14 cellular contexts compared by ENCODE assay signal in genomic region chr15:63968700-63969099, GRCh38.
DNase-seq lines count a peak whose midpoint lies in the region; ATAC-seq and TF ChIP-seq lines count a peak whose summit lies in the region.
"Had no signal": no experiment of that assay in that cellular context is flagged by ENCODE, and none has a peak within 500 bp of the region (broad histone marks: within the 10 kb centered on the region; RNA-seq: fewer than 3 reads in every experiment).

No MANE protein-coding gene starts in this region.

- H3K9me3 Mint-ChIP-seq in activated CD4-positive, alpha-beta memory T cell treated with anti-CD3 and anti-CD28 coated beads for 36 hours, result peaks cover 15% of the 10 kb centered on the region
- no peaks in the 10 kb centered on the region for H3K9me3 Mint-ChIP-seq in activated CD4-positive, alpha-beta memory T cell treated with anti-CD3 and anti-CD28 coated beads, Interleukin-2, amount 10 ng/mL, durations not matched to agents 7 days and 5 days

- peaks cover 14 to 24% of the 10 kb centered on the region in 2 donors for H3K4me1 ChIP-seq in left lung

- H3K27ac ChIP-seq in left lung (peak overlapping the region; percentile 7 to 61), substantia nigra (ENCODE audit: low read depth, low read length, poor library complexity, severe bottlenecking) (peak overlapping the region; percentile 30)

- intact Hi-C loops in activated CD4-positive, alpha-beta memory T cell treated with anti-CD3 and anti-CD28 coated beads for 36 hours (cut with micrococcal nuclease), result no loop called here
- intact Hi-C loops in left lung (cut with DNase I), result no loop called here

- ATAC-seq in left lung, result no peak
- ATAC-seq: activated CD4-positive, CD25-positive, alpha-beta regulatory T cell treated with anti-CD3 and anti-CD28 coated beads, Interleukin-2, amount 50 U/mL, for 24 hours had no signal

- H3K27me3 ChIP-seq in left lung, result no peaks in the 10 kb centered on the region

- CTCF ChIA-PET in activated CD4-positive, alpha-beta memory T cell treated with anti-CD3 and anti-CD28 coated beads for 36 hours (lab: Charles Lee), result interaction anchor here (1.4 to 4.7 kb wide), 2 partner anchors 23 to 78 kb away, joined by 4 to 26 read pairs; no protein-coding TSS in a partner anchor
- CTCF ChIA-PET in activated CD4-positive, alpha-beta memory T cell treated with anti-CD3 and anti-CD28 coated beads, Interleukin-2, amount 10 ng/mL, durations not matched to agents 7 days and 5 days (lab: Charles Lee), result interaction anchor here (1.4 to 5.1 kb wide), 2 partner anchors 23 to 217 kb away, joined by 5 to 32 read pairs; no protein-coding TSS in a partner anchor

- in situ Hi-C loops in SK-MEL-5 (cut with HindIII; ENCODE audit: low pct_unique_long_range_greater_than_20kb, low sequenced_read_pairs), result no loop called here

- no peaks in the 10 kb centered on the region for H3K9me3 ChIP-seq in left lung

- peaks cover 0 to 13% of the 10 kb centered on the region in 2 donors for H3K36me3 ChIP-seq in left lung

- TF ChIP-seq CTCF in left lung (IDR thresholded peaks at IDR 0.05), result no peak

- H3K27ac Mint-ChIP-seq in activated CD4-positive, alpha-beta memory T cell treated with anti-CD3 and anti-CD28 coated beads for 36 hours, result peak overlapping the region; percentile 49
- H3K27ac Mint-ChIP-seq in activated CD4-positive, alpha-beta memory T cell treated with anti-CD3 and anti-CD28 coated beads, Interleukin-2, amount 10 ng/mL, durations not matched to agents 7 days and 5 days, result no peak overlapping the region
- H3K27ac Mint-ChIP-seq: activated T-helper 2 cell treated with anti-CD3 and anti-CD28 coated beads, Interferon-gamma antibody, Interleukin-2, Interleukin-4, amounts not matched to agents 10 μg/mL and 5 μg/mL and 100 μg/mL, durations not matched to agents 14 hours and 24 hours and 36 hours; nephron progenitor cell had no signal

- no peak overlapping the region for H3K4me3 ChIP-seq in left lung

- H3K4me3 Mint-ChIP-seq in activated CD4-positive, alpha-beta memory T cell treated with anti-CD3 and anti-CD28 coated beads for 36 hours, result no peak overlapping the region
- no peak overlapping the region for H3K4me3 Mint-ChIP-seq in activated CD4-positive, alpha-beta memory T cell treated with anti-CD3 and anti-CD28 coated beads, Interleukin-2, amount 10 ng/mL, durations not matched to agents 7 days and 5 days
- H3K4me3 Mint-ChIP-seq: nephron progenitor cell had no signal

- DNase-seq in activated CD4-positive, alpha-beta memory T cell treated with anti-CD3 and anti-CD28 coated beads for 36 hours, result no peak
- DNase-seq in activated CD4-positive, alpha-beta memory T cell treated with anti-CD3 and anti-CD28 coated beads, Interleukin-2, amount 10 ng/mL, durations not matched to agents 7 days and 5 days, result no peak
- DNase-seq in SK-MEL-5 (ENCODE audit: low read depth, low spot score) (peak; percentile 69), left lung (no peak), substantia nigra (lab: John Stamatoyannopoulos, UW) (peak in 3 of 49 donors; percentile 15 to 22 (median 20)), NOMO-1 treated with DMSO at 0.1 percent for 48 hours (lab: John Stamatoyannopoulos, UW; ENCODE audit: unreplicated experiment) (no peak), NCI-H2196 (lab: John Stamatoyannopoulos, UW; ENCODE audit: unreplicated experiment) (no peak), SW480 (ENCODE audit: low spot score) (no peak)
- DNase-seq: foreskin melanocyte, NCI-H2171, nephron progenitor cell, OCI-M1 had no signal

- POLR2A ChIA-PET in activated CD4-positive, alpha-beta memory T cell treated with anti-CD3 and anti-CD28 coated beads for 36 hours (lab: Charles Lee), result interaction anchor here (0.7 to 1.4 kb wide), 2 partner anchors 18 to 43 kb away, joined by 3 read pairs; no protein-coding TSS in a partner anchor
- POLR2A ChIA-PET in activated CD4-positive, alpha-beta memory T cell treated with anti-CD3 and anti-CD28 coated beads, Interleukin-2, amount 10 ng/mL, durations not matched to agents 7 days and 5 days (lab: Charles Lee), result interaction anchor here (1.3 kb wide), 1 partner anchor 13 kb away, joined by 3 read pairs; no protein-coding TSS in a partner anchor

- peaks cover 1% of the 10 kb centered on the region for H3K27me3 Mint-ChIP-seq in activated CD4-positive, alpha-beta memory T cell treated with anti-CD3 and anti-CD28 coated beads for 36 hours
- peaks cover 1% of the 10 kb centered on the region for H3K27me3 Mint-ChIP-seq in activated CD4-positive, alpha-beta memory T cell treated with anti-CD3 and anti-CD28 coated beads, Interleukin-2, amount 10 ng/mL, durations not matched to agents 7 days and 5 days

- H3K36me3 Mint-ChIP-seq in activated CD4-positive, alpha-beta memory T cell treated with anti-CD3 and anti-CD28 coated beads for 36 hours, result peaks cover 3% of the 10 kb centered on the region
- peaks cover 5% of the 10 kb centered on the region for H3K36me3 Mint-ChIP-seq in activated CD4-positive, alpha-beta memory T cell treated with anti-CD3 and anti-CD28 coated beads, Interleukin-2, amount 10 ng/mL, durations not matched to agents 7 days and 5 days (ENCODE audit: low read depth)

- peaks cover 36% of the 10 kb centered on the region for H3K4me1 Mint-ChIP-seq in activated CD4-positive, alpha-beta memory T cell treated with anti-CD3 and anti-CD28 coated beads for 36 hours (ENCODE audit: low read depth)
- peaks cover 47% of the 10 kb centered on the region for H3K4me1 Mint-ChIP-seq in activated CD4-positive, alpha-beta memory T cell treated with anti-CD3 and anti-CD28 coated beads, Interleukin-2, amount 10 ng/mL, durations not matched to agents 7 days and 5 days
